ENCODE assay signal across 19 cellular contexts in the genomic region with DNA sequence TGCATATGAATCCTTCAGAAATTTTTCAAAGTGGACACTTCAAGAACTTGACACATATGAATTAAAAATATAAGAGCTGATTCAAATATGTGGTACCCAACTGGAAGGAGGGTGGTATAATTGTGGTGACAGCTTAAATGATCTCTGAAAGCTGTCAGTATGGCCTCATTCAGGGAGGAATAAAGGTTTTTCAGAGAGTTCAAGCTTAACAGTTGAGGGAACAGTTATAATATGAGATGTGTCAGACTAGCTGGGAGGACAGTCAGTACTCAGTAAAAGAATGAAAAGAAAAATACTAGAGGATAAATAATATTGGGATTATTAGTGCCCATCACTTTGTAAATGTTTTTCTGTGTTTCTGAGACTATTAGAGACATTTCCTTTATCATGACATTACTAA.
"Had no signal": no experiment of that assay in that cellular context is flagged by ENCODE, and none has a peak within 500 bp of the region (broad histone marks: within the 10 kb centered on the region; RNA-seq: fewer than 3 reads in every experiment).

No MANE protein-coding gene starts in this region.

- H3K27ac ChIP-seq: heart left ventricle, neutrophil, ovary, right atrium auricular region, sigmoid colon, stomach, thoracic aorta, transverse colon had no signal

- H3K4me1 ChIP-seq: heart left ventricle, right atrium auricular region, sigmoid colon, stomach had no signal

- H3K36me3 ChIP-seq: heart left ventricle, neutrophil, ovary, right atrium auricular region, sigmoid colon, stomach, thoracic aorta, transverse colon had no signal

- H3K9me3 ChIP-seq: heart left ventricle, neutrophil, ovary, right atrium auricular region, sigmoid colon, stomach, thoracic aorta, transverse colon had no signal

- DNase-seq: effector memory CD8-positive, alpha-beta T cell; heart left ventricle; hippocampal formation; left colon; left ventricle myocardium superior; mesendoderm; naive thymus-derived CD4-positive, alpha-beta T cell; nephron progenitor cell; ovary; sigmoid colon; stimulated activated CD4-positive, alpha-beta T cell treated with anti-CD3 and anti-CD28 coated beads, Interleukin-12 subunit alpha, Interleukin-12 subunit beta, amount 100 ng/mL, for 4 hours; stimulated activated naive CD4-positive, alpha-beta T cell; stomach; substantia nigra; transverse colon had no signal

- H3K4me3 ChIP-seq: lung, ovary, right atrium auricular region, sigmoid colon, stomach, thoracic aorta, transverse colon had no signal

- H3K27me3 ChIP-seq: heart left ventricle, neutrophil, ovary, right atrium auricular region, sigmoid colon, stomach, transverse colon had no signal

- ATAC-seq: effector memory CD8-positive, alpha-beta T cell; heart left ventricle; left ventricle myocardium superior; naive thymus-derived CD4-positive, alpha-beta T cell had no signal
